ENCODE assay signal across 1 cellular context in genomic region chr4:122922877-122923511, GRCh38.
TF ChIP-seq lines count a peak whose summit lies in the region.

No MANE protein-coding gene starts in this region.

TF ChIP-seq in GM12878, 131 proteins besides CTCF, POLR2A, EP300 and RAD21 (continued from another document):
- TF ChIP-seq MAX (IDR thresholded peaks at IDR 0.05; ENCODE audit: low read depth, low read length) = peak; percentile 61; the same call in 1 of the 2 replicates
- TF ChIP-seq SP1 (IDR thresholded peaks at IDR 0.05; ENCODE audit: low read depth, low read length) = peak; percentile 76
- TF ChIP-seq ZBTB40 (IDR thresholded peaks at IDR 0.05; ENCODE audit: borderline replicate concordance) = peak; percentile 92
- peak; percentile 46 for TF ChIP-seq MYC (IDR thresholded peaks at IDR 0.05; ENCODE audit: insufficient read depth, insufficient read length, insufficient replicate concordance, low read length, severe bottlenecking)
- TF ChIP-seq GABPA (IDR thresholded peaks at IDR 0.05; ENCODE audit: low read depth) = peak; percentile 94
